8 cellular contexts compared by ENCODE assay signal in genomic region chr12:117190210-117190781, GRCh38. TPM values are rescaled to one million over a fixed set of nuclear protein-coding genes. Genes with fewer than 3 reads are reported as not detected.
DNase-seq lines count a peak whose midpoint lies in the region; ATAC-seq and TF ChIP-seq lines count a peak whose summit lies in the region.

FBXO21 (minus strand) TSS chr12:117190470; CDS start chr12:117190456, 14 bp downstream.

- H3K27ac ChIP-seq in DOHH2 (ENCODE audit: low read depth, low read length) (0 out of 2 replicates have a peak within 1 kb of the TSS, but pooled peaks have one; percentile 22), GM23338 (ENCODE audit: low read depth) (peak within 1 kb of the TSS; percentile 48), RWPE1 (peak within 1 kb of the TSS; percentile 66)

- H3K4me3 ChIP-seq in DOHH2 (ENCODE audit: low read length) (peak within 1 kb of the TSS; percentile 73), GM23338 (peak within 1 kb of the TSS; percentile 98), fibroblast of pulmonary artery (replicated peaks; ENCODE audit: low read depth, low read length) (peak within 1 kb of the TSS; percentile 80)

- ATAC-seq in GM23338: peak; percentile 88
- peak; percentile 95 for ATAC-seq in stimulated activated naive CD8-positive, alpha-beta T cell treated with anti-CD3 and anti-CD28 coated beads, Interleukin-15, Interleukin-2, amounts not matched to agents 100 U/mL and 50 U/mL, for 24 hours

- H4K20me1 ChIP-seq in DOHH2 (ENCODE audit: control insufficient read depth, insufficient read depth, low read depth, low read length) (peaks cover 3% of the 10 kb centered on the region), GM23338 (replicated peaks; ENCODE audit: insufficient read depth) (peaks cover 22% of the 10 kb centered on the region)

- H3K27me3 ChIP-seq in DOHH2 (ENCODE audit: control insufficient read depth, low read length): peaks cover 13% of the 10 kb centered on the region
- no peaks in the 10 kb centered on the region for H3K27me3 ChIP-seq in GM23338 (ENCODE audit: insufficient read depth)

- TF ChIP-seq CTCF in DOHH2 (IDR thresholded peaks at IDR 0.05; ENCODE audit: low read depth, low read length, poor library complexity, severe bottlenecking): no peak
- no peak for TF ChIP-seq CTCF in GM23338 (conservative IDR thresholded peaks at IDR 0.05; ENCODE audit: low read depth in 2 of 2)
- no peak for TF ChIP-seq CTCF in RWPE1 (conservative IDR thresholded peaks at IDR 0.05; ENCODE audit: low read depth)
- TF ChIP-seq CTCF in fibroblast of pulmonary artery (IDR thresholded peaks at IDR 0.05; ENCODE audit: low read length, missing control alignments): no peak
- TF ChIP-seq CTCF in nephron (IDR thresholded peaks at IDR 0.05; ENCODE audit: unreplicated experiment in 3 of 3): no peak

- H3K9me3 Mint-ChIP-seq in GM23338: no peaks in the 10 kb centered on the region
- no peaks in the 10 kb centered on the region for H3K9me3 Mint-ChIP-seq in nephron

- peaks cover 25% of the 10 kb centered on the region for H3K36me3 Mint-ChIP-seq in GM23338 (ENCODE audit: low read depth)
- H3K36me3 Mint-ChIP-seq in nephron (ENCODE audit: low read depth): peaks cover 18% of the 10 kb centered on the region

- H3K79me2 ChIP-seq in DOHH2 (ENCODE audit: control insufficient read depth, low read length) (peaks cover 46% of the 10 kb centered on the region), GM23338 (replicated peaks; ENCODE audit: insufficient read depth) (peaks cover 43% of the 10 kb centered on the region)

- POLR2A ChIA-PET in RWPE1 (lab: Yijun Ruan, JAX; ENCODE audit: low non-redundant PET): no interaction called here

- H2AFZ ChIP-seq in GM23338: peak within 1 kb of the TSS; percentile 90

- H3K36me3 ChIP-seq in DOHH2 (ENCODE audit: control insufficient read depth, low read length): peaks cover 36% of the 10 kb centered on the region
- peaks cover 17% of the 10 kb centered on the region for H3K36me3 ChIP-seq in GM23338 (ENCODE audit: insufficient read depth)

- peak within 1 kb of the TSS; percentile 77 for H3K4me2 ChIP-seq in DOHH2 (ENCODE audit: low read length)
- H3K4me2 ChIP-seq in GM23338: peak within 1 kb of the TSS; percentile 87

- H3K27me3 Mint-ChIP-seq in GM23338 (ENCODE audit: insufficient read depth, low read depth, poor library complexity) (peaks cover 7% of the 10 kb centered on the region), nephron (ENCODE audit: low read depth) (peaks cover 10% of the 10 kb centered on the region)

- DNase-seq in GM23338 (ENCODE audit: low spot score): peak; percentile 95
- DNase-seq in LHCN-M2 (ENCODE audit: low read depth): peak; percentile 74
- peak; percentile 95 for DNase-seq in RWPE1 (ENCODE audit: low spot score)
- DNase-seq in activated T-helper 9 cell treated with anti-CD3 and anti-CD28 coated beads, Interleukin-2, amount 50 U/mL, for 16 hours (ENCODE audit: low read depth): peak; percentile 91
- DNase-seq in fibroblast of pulmonary artery (ENCODE audit: low read depth): peak; percentile 80
- peak; percentile 95 for DNase-seq in stimulated activated naive CD8-positive, alpha-beta T cell treated with anti-CD3 and anti-CD28 coated beads, Interleukin-15, Interleukin-2, amounts not matched to agents 100 U/mL and 50 U/mL, for 24 hours

- no peaks in the 10 kb centered on the region for H3K9me3 ChIP-seq in DOHH2 (ENCODE audit: control insufficient read depth, insufficient read depth, low read length)

- CTCF ChIA-PET in RWPE1 (lab: Yijun Ruan, JAX): interaction anchor here (0.6 to 0.7 kb wide), 2 partner anchors 10 to 15 kb away, joined by 3 to 6 read pairs; no protein-coding TSS in a partner anchor

- H3K4me1 Mint-ChIP-seq in GM23338 (peaks cover 22% of the 10 kb centered on the region), nephron (peaks cover 13% of the 10 kb centered on the region)

- H3K4me3 Mint-ChIP-seq in GM23338 (peak within 1 kb of the TSS; percentile 95), nephron (peak within 1 kb of the TSS; percentile 87 to 91 (median 88))

- peak within 1 kb of the TSS; percentile 93 for H3K27ac Mint-ChIP-seq in GM23338
- H3K27ac Mint-ChIP-seq in nephron: peak within 1 kb of the TSS; percentile 65 to 85 (median 85)

- no peaks in the 10 kb centered on the region for H3K9me2 ChIP-seq in DOHH2 (replicated peaks; ENCODE audit: control insufficient read depth, low read length)
- H3K9me2 ChIP-seq in GM23338 (ENCODE audit: insufficient read depth): no peaks in the 10 kb centered on the region

- peaks cover 17% of the 10 kb centered on the region for H3K4me1 ChIP-seq in DOHH2 (ENCODE audit: control insufficient read depth, low read length)
- H3K4me1 ChIP-seq in GM23338 (ENCODE audit: insufficient read depth): peaks cover 13% of the 10 kb centered on the region

- H3F3A ChIP-seq in DOHH2 (ENCODE audit: control insufficient read depth, insufficient read depth): no peaks in the 10 kb centered on the region
- no peaks in the 10 kb centered on the region for H3F3A ChIP-seq in GM23338 (replicated peaks; ENCODE audit: low read depth)

TF ChIP-seq in GM23338, 12 proteins besides CTCF, POLR2A, EP300 and RAD21:
- TF ChIP-seq ZNF331 (CRISPR knock-in tag; IDR thresholded peaks at IDR 0.05; ENCODE audit: low read depth) (no peak), POLR2AphosphoS5 (IDR thresholded peaks at IDR 0.05; ENCODE audit: low read depth) (peak; percentile 97), ZNF462 (CRISPR knock-in tag; IDR thresholded peaks at IDR 0.05) (no peak), NANOG (IDR thresholded peaks at IDR 0.05; ENCODE audit: borderline replicate concordance) (no peak), CREB1 (CRISPR knock-in tag; IDR thresholded peaks at IDR 0.05; ENCODE audit: low read depth) (no peak), EZH2phosphoT487 (IDR thresholded peaks at IDR 0.05; ENCODE audit: unreplicated experiment) (no peak), EZH2 (IDR thresholded peaks at IDR 0.05; ENCODE audit: low read depth, unreplicated experiment) (no peak)

RNA-seq across cellular contexts. Expression of gene FBXO21, which starts in this region (rescaled TPM):
- 84.2 and 126 TPM in 2 replicates for total RNA-seq in GM23338 (2014; rRNA removed; shearing (Covaris generic))
- 46.3 and 46.4 TPM in 2 replicates for polyA plus RNA-seq in GM23338 (2016; fragmentation: Nextera tagmentation; extraction: Ambion mirVana)
- 58.8 and 63.3 TPM in 2 replicates for total RNA-seq in LHCN-M2 (2014; rRNA removed)
- polyA plus RNA-seq in LHCN-M2 (2012): 10.5 TPM

Comparison
In these comparisons a context has a peak if more than half of its experiments do, and no peak if none do; other contexts are left out.
1. Peak in every context shown above with its lines: DNase-seq, ATAC-seq, H3K4me3 ChIP-seq and H3K27ac ChIP-seq.